In genomic region chr7:134201569-134202261, GRCh38 we compare ENCODE assay signal across 30 cellular contexts.
"Had no signal": no experiment of that assay in that cellular context is flagged by ENCODE, and none has a peak within 500 bp of the region (broad histone marks: within the 10 kb centered on the region; RNA-seq: fewer than 3 reads in every experiment).

No MANE protein-coding gene starts in this region.

- DNase-seq: Karpas-422, MM.1S, MV-4-11, NCI-H1092, NCI-H1105, NCI-H1417 treated with DMSO at 0.1 percent for 48 hours, NCI-H1436 treated with DMSO at 0.1 percent for 48 hours, NCI-H1694 treated with DMSO at 0.1 percent for 48 hours, NCI-H187 treated with DMSO at 0.1 percent for 48 hours, NCI-H2029, NCI-H2081, NCI-H2171 treated with DMSO at 0.1 percent for 48 hours, NCI-H2227 treated with DMSO at 0.1 percent for 48 hours, NCI-H345, NCI-H446, NCI-H510A treated with DMSO at 0.1 percent for 48 hours, NCI-H524 treated with DMSO at 0.1 percent for 48 hours, NCI-H526 treated with DMSO at 0.1 percent for 48 hours, NCI-H774, PC-9, SHP77, SIG-M5, SJCRH30, T-cell had no signal

- FAIRE-seq: RCC 7860 had no signal

- H3K4me1 ChIP-seq: SJCRH30 had no signal

- H3K36me3 Mint-ChIP-seq: T-cell had no signal

- H3K4me2 ChIP-seq: PC-9 had no signal

- H3K4me1 Mint-ChIP-seq: T-cell had no signal

- H3K27ac ChIP-seq: PC-9, RWPE1, SJCRH30, SK-N-MC had no signal

- H3K4me3 Mint-ChIP-seq: T-cell had no signal

- ATAC-seq: Panc1, Right ventricle myocardium inferior, SK-N-SH treated with all-trans-retinoic acid at 6 μM for 48 hours, T-cell had no signal

- H3K9me3 Mint-ChIP-seq: T-cell had no signal

- H3K27ac Mint-ChIP-seq: T-cell had no signal

- H3K4me3 ChIP-seq: PC-9, SJCRH30, SK-N-MC had no signal
